ENCODE assay signal across 19 cellular contexts in the genomic region with DNA sequence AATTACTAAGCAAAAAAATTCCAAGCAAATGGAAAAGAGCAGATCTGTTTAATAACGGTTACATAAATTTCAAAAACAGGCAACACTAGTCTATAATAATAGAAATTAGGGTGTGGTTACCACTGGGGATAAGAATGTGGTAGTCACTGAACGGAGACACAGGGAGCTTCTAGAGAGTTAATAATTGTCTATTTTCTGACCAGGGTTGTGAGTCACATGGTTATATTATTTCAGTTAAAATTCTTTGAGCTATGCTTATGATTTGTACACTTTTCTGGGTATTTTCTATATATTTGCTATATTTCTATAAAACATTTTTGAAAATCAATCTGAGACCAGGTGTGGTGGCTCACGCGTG.
DNase-seq lines count a peak whose midpoint lies in the region; ATAC-seq and FAIRE-seq lines count a peak whose summit lies in the region.
"Had no signal": no experiment of that assay in that cellular context is flagged by ENCODE, and none has a peak within 500 bp of the region (broad histone marks: within the 10 kb centered on the region; RNA-seq: fewer than 3 reads in every experiment).

No MANE protein-coding gene starts in this region.

- no peaks in the 10 kb centered on the region for H3K36me3 ChIP-seq in small intestine (ENCODE audit: control insufficient read depth in 2 of 2, insufficient read depth in 2 of 2, low read length in 2 of 2)
- H3K36me3 ChIP-seq: HAP-1 had no signal

- H3K27me3 Mint-ChIP-seq in activated T-helper 17 cell treated with anti-CD3 and anti-CD28 coated beads, Interleukin-2, amount 50 U/mL, for 72 hours = peaks cover 7% of the 10 kb centered on the region
- H3K27me3 Mint-ChIP-seq: CD4-positive, alpha-beta T cell had no signal

- no peaks in the 10 kb centered on the region for H3K27me3 ChIP-seq in small intestine (ENCODE audit: control insufficient read depth in 2 of 2, insufficient read depth in 2 of 2, low read length in 2 of 2)

- H3K9me3 Mint-ChIP-seq in activated T-helper 17 cell treated with anti-CD3 and anti-CD28 coated beads, Interleukin-2, amount 50 U/mL, for 72 hours = no peaks in the 10 kb centered on the region
- H3K9me3 Mint-ChIP-seq: HFFc6 had no signal

- FAIRE-seq in small intestine (lab: Jason Lieb, UNC) = no peak
- FAIRE-seq: GM12878, GM18507, H1, HepG2, HTR-8/SVneo had no signal

- no peak overlapping the region for H3K4me3 ChIP-seq in small intestine (ENCODE audit: low read depth in 1 of 2, low read length in 2 of 2)
- H3K4me3 ChIP-seq: GM12878, HAP-1 had no signal

- 76 to 90% (median 81%) methylated on average over 4 of the region's 4 CpGs for WGBS in small intestine, 3 donors

- H3K27ac ChIP-seq in small intestine (ENCODE audit: low read depth in 1 of 2, low read length in 1 of 2) = no peak overlapping the region

- no peak overlapping the region for H3K27ac Mint-ChIP-seq in activated T-helper 17 cell treated with anti-CD3 and anti-CD28 coated beads, Interleukin-2, amount 50 U/mL, for 72 hours
- H3K27ac Mint-ChIP-seq: B cell; CD4-positive, alpha-beta T cell; HFFc6 had no signal

- no peaks in the 10 kb centered on the region for H3K4me1 Mint-ChIP-seq in activated T-helper 17 cell treated with anti-CD3 and anti-CD28 coated beads, Interleukin-2, amount 50 U/mL, for 72 hours
- H3K4me1 Mint-ChIP-seq: B cell had no signal

- no peaks in the 10 kb centered on the region for H3K36me3 Mint-ChIP-seq in activated T-helper 17 cell treated with anti-CD3 and anti-CD28 coated beads, Interleukin-2, amount 50 U/mL, for 72 hours (ENCODE audit: low read depth)

- DNase-seq in ACHN = peak; percentile 65
- peak; percentile 41 for DNase-seq in SW480 (ENCODE audit: low spot score)
- peak; percentile 65 for DNase-seq in kidney glomerular epithelial cell (lab: John Stamatoyannopoulos, UW)
- DNase-seq in small intestine = peak; percentile 12
- no peak for DNase-seq in NCI-H2107 treated with DMSO at 0.1 percent for 48 hours (lab: John Stamatoyannopoulos, UW; ENCODE audit: unreplicated experiment)
- no peak for DNase-seq in amniotic stem cell (lab: John Stamatoyannopoulos, UW)
- DNase-seq: 8988T; C1 segment of cervical spinal cord; CD4-positive, alpha-beta T cell; DMS79; HFFc6 had no signal

- no peaks in the 10 kb centered on the region for H3K9me3 ChIP-seq in small intestine (ENCODE audit: control insufficient read depth, low read depth)
- H3K9me3 ChIP-seq: HAP-1 had no signal

- in situ Hi-C loops in ACHN (cut with HindIII; ENCODE audit: low pct_ligation_motif_present, low pct_unique_long_range_greater_than_20kb, low sequenced_read_pairs) = no loop called here

- no peak overlapping the region for H3K4me3 Mint-ChIP-seq in activated T-helper 17 cell treated with anti-CD3 and anti-CD28 coated beads, Interleukin-2, amount 50 U/mL, for 72 hours
- H3K4me3 Mint-ChIP-seq: B cell; CD4-positive, alpha-beta T cell; HFFc6 had no signal

- no peaks in the 10 kb centered on the region for H3K4me1 ChIP-seq in small intestine (ENCODE audit: control insufficient read depth in 2 of 2, insufficient read depth in 1 of 2, low read depth in 1 of 2, low read length in 1 of 2)

- no peak for ATAC-seq in activated T-helper 17 cell treated with anti-CD3 and anti-CD28 coated beads, Interleukin-2, amount 50 U/mL, for 72 hours (replicated peaks)
- ATAC-seq: GM12878, HepG2 had no signal

Comparison
In these comparisons a context has a peak if more than half of its experiments do, and no peak if none do; other contexts are left out.
1. DNase-seq: peak in ACHN (single experiment), SW480 (single experiment), kidney glomerular epithelial cell (single experiment) and small intestine (single experiment); none in NCI-H2107 treated with DMSO at 0.1 percent for 48 hours (single experiment) and amniotic stem cell (single experiment).